In genomic region chr11:117814766-117815261, GRCh38 we compare ENCODE assay signal across 10 cellular contexts. TPM values are rescaled to one million over a fixed set of nuclear protein-coding genes. Genes with fewer than 3 reads are reported as not detected.
DNase-seq lines count a peak whose midpoint lies in the region; ATAC-seq, FAIRE-seq and TF ChIP-seq lines count a peak whose summit lies in the region.
"Had no signal": no experiment of that assay in that cellular context is flagged by ENCODE, and none has a peak within 500 bp of the region (broad histone marks: within the 10 kb centered on the region; RNA-seq: fewer than 3 reads in every experiment).

No MANE protein-coding gene starts in this region.

- H3K4me2 ChIP-seq in A549 = peak overlapping the region; percentile 48

- ATAC-seq in A549 = no peak
- ATAC-seq in GM19035 (IDR thresholded peaks at IDR 0.05; ENCODE audit: unreplicated experiment) = peak; percentile 50
- ATAC-seq in HG03442 (IDR thresholded peaks at IDR 0.05; ENCODE audit: unreplicated experiment) = peak; percentile 23
- peak in 3 of 4 donors; percentile 6 to 34 (median 34) for ATAC-seq in right lobe of liver

- CTCF ChIA-PET in A549 (lab: Yijun Ruan, JAX) = interaction anchor here (0.9 to 7.8 kb wide), 7 partner anchors 8 to 389 kb away, joined by 3 to 128 read pairs (median 5); no protein-coding TSS in a partner anchor

- TF ChIP-seq POLR2A in A549 (IDR thresholded peaks at IDR 0.05; ENCODE audit: low read length) = no peak
- no peak for TF ChIP-seq POLR2A in right lobe of liver (IDR thresholded peaks at IDR 0.05)

- H3K36me3 ChIP-seq in right lobe of liver = no peaks in the 10 kb centered on the region

- H3K27me3 ChIP-seq in right lobe of liver = no peaks in the 10 kb centered on the region

- H3K27ac ChIP-seq in A549 (peak overlapping the region; percentile 73 to 75), right lobe of liver (peak overlapping the region in 1 of 3 donors; percentile 24)
- H3K27ac ChIP-seq: epithelial cell of prostate had no signal

- intact Hi-C loops in right lobe of liver (cut with DNase I) = loop anchor here in 1 of 2 donors (5.0 kb wide), 1 partner anchor 373 kb away; no protein-coding TSS in a partner anchor

- peak in 1 of 2 experiments; percentile 69 for DNase-seq in A549 (ENCODE audit: low read depth in 1 of 2, low spot score in 1 of 2)
- DNase-seq in OCI-M1 (lab: John Stamatoyannopoulos, UW) = peak; percentile 61
- peak in 3 of 4 experiments; percentile 25 to 77 (median 72) for DNase-seq in activated naive CD4-positive, alpha-beta T cell (lab: John Stamatoyannopoulos, UW)
- DNase-seq in right lobe of liver = peak in 2 of 3 donors; percentile 55 to 67
- peak; percentile 71 for DNase-seq in stimulated activated CD8-positive, alpha-beta memory T cell treated with anti-CD3 and anti-CD28 coated beads, Interleukin-4, amount 100 ng/mL, for 24 hours (ENCODE audit: low read depth)
- DNase-seq in D341Med (ENCODE audit: low spot score) = no peak

- H3K4me3 ChIP-seq in A549 = no peak overlapping the region
- no peak overlapping the region for H3K4me3 ChIP-seq in right lobe of liver

- no peak for TF ChIP-seq EP300 in A549 (IDR thresholded peaks at IDR 0.05)

- FAIRE-seq in A549 (lab: Jason Lieb, UNC) = no peak

- POLR2A ChIA-PET in A549 (lab: Yijun Ruan, JAX) = no interaction called here

- H3K9me3 ChIP-seq in A549 (no peaks in the 10 kb centered on the region), right lobe of liver (no peaks in the 10 kb centered on the region)

- whole genome bisulfite sequencing in A549 (ENCODE audit: missing lambda C conversion rate) = 22% methylated on average over 8 of the region's 14 CpGs
- WGBS in right lobe of liver (ENCODE audit: insufficient coverage, low coverage, low lambda C conversion rate, missing lambda C conversion rate) = 14% methylated on average over 5 of the region's 14 CpGs

- TF ChIP-seq RAD21 in A549 (conservative IDR thresholded peaks at IDR 0.05 in 1 of 2, IDR thresholded peaks at IDR 0.05 in 1 of 2) = no peak

- H3K4me1 ChIP-seq in A549 = peaks cover 41% of the 10 kb centered on the region
- no peaks in the 10 kb centered on the region for H3K4me1 ChIP-seq in right lobe of liver

- TF ChIP-seq CTCF in A549 (IDR thresholded peaks at IDR 0.05) (no peak), right lobe of liver (IDR thresholded peaks at IDR 0.05) (no peak)

TF ChIP-seq in A549, 52 proteins besides CTCF, POLR2A, EP300 and RAD21:
- TF ChIP-seq FOSB (CRISPR knock-in tag; IDR thresholded peaks at IDR 0.05) (no peak), EHF (CRISPR knock-in tag; IDR thresholded peaks at IDR 0.05) (no peak), JUNB (IDR thresholded peaks at IDR 0.05) (no peak), GATA3 (IDR thresholded peaks at IDR 0.05; ENCODE audit: borderline replicate concordance) (no peak), CBX2 (IDR thresholded peaks at IDR 0.05; ENCODE audit: borderline replicate concordance, low read depth) (no peak), HOXB5 (CRISPR knock-in tag; IDR thresholded peaks at IDR 0.05) (no peak), RNF2 (IDR thresholded peaks at IDR 0.05; ENCODE audit: borderline replicate concordance, low read depth) (no peak), KDM1A (IDR thresholded peaks at IDR 0.05; ENCODE audit: low read depth) (no peak)
- TF ChIP-seq, protein P1, sequence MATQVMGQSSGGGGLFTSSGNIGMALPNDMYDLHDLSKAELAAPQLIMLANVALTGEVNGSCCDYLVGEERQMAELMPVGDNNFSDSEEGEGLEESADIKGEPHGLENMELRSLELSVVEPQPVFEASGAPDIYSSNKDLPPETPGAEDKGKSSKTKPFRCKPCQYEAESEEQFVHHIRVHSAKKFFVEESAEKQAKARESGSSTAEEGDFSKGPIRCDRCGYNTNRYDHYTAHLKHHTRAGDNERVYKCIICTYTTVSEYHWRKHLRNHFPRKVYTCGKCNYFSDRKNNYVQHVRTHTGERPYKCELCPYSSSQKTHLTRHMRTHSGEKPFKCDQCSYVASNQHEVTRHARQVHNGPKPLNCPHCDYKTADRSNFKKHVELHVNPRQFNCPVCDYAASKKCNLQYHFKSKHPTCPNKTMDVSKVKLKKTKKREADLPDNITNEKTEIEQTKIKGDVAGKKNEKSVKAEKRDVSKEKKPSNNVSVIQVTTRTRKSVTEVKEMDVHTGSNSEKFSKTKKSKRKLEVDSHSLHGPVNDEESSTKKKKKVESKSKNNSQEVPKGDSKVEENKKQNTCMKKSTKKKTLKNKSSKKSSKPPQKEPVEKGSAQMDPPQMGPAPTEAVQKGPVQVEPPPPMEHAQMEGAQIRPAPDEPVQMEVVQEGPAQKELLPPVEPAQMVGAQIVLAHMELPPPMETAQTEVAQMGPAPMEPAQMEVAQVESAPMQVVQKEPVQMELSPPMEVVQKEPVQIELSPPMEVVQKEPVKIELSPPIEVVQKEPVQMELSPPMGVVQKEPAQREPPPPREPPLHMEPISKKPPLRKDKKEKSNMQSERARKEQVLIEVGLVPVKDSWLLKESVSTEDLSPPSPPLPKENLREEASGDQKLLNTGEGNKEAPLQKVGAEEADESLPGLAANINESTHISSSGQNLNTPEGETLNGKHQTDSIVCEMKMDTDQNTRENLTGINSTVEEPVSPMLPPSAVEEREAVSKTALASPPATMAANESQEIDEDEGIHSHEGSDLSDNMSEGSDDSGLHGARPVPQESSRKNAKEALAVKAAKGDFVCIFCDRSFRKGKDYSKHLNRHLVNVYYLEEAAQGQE (IDR thresholded peaks at IDR 0.05) = no peak

RNA-seq across cellular contexts. Expression of gene FXYD2, which starts 9.7 kb away (rescaled TPM):
- polyA plus RNA-seq in A549 (2011; rRNA removed) (23.7 and 25.9 TPM in 2 replicates), A549 (2017; fragmentation: RNase III; extraction: RNeasy Plus Mini Kit Qiagen cat#74134 plus additional on column Dnase treatment) (29.7 to 55.6 TPM (median 48.9 TPM) in 3 replicates)
- polyA plus RNA-seq in A549 (2012; cell fraction: cytosol; rRNA removed) = 22.1 and 23.1 TPM in 2 replicates
- polyA plus RNA-seq in A549 (2012; cell fraction: nucleus; rRNA removed) = 13.0 and 13.7 TPM in 2 replicates
- polyA minus RNA-seq in A549 (2011; rRNA and poly(A)+ RNA removed) = 5.3 and 19.0 TPM in 2 replicates
- 10 to 100 TPM in 5 of 6 experiments, 1 to 10 TPM in 1; 9.3 to 13.7 (median 11.4) TPM for total RNA-seq in right lobe of liver
- polyA plus RNA-seq: BJ had no signal

RNA-seq across cellular contexts. Expression of gene DSCAML1, which starts 17.8 kb away (rescaled TPM):
- 0.22 and 0.31 TPM in 2 replicates for polyA plus RNA-seq in A549 (2011; rRNA removed)
- 0.24 and 0.40 TPM in 2 replicates for polyA plus RNA-seq in A549 (2012; cell fraction: cytosol; rRNA removed)
- polyA plus RNA-seq in A549 (2012; cell fraction: nucleus; rRNA removed) = 0.45 and 0.65 TPM in 2 replicates
- polyA plus RNA-seq in A549 (2017; fragmentation: RNase III; extraction: RNeasy Plus Mini Kit Qiagen cat#74134 plus additional on column Dnase treatment) = 0.12 to 0.13 TPM (median 0.12 TPM) in 3 replicates
- 0.87 and 1.1 TPM in 2 replicates for polyA minus RNA-seq in A549 (2011; rRNA and poly(A)+ RNA removed)
- total RNA-seq in right lobe of liver = under 1 TPM in 5 of 6 experiments, not detected in 1; 0.06 to 0.92 (median 0.22) TPM
- polyA plus RNA-seq: BJ had no signal

Comparison
In these comparisons a context has a peak if more than half of its experiments do, and no peak if none do; other contexts are left out.
1. ATAC-seq: peak in GM19035 (single experiment), HG03442 (single experiment) and right lobe of liver (3 of 4); none in A549 (0 of 2).